1 cellular context compared by ENCODE assay signal in genomic region chr2:120904825-120905224, GRCh38.
TF ChIP-seq lines count a peak whose summit lies in the region.

No MANE protein-coding gene starts in this region.

TF ChIP-seq in WTC11, 78 proteins besides CTCF, POLR2A, EP300 and RAD21 (continued from another document):
- TF ChIP-seq AR (CRISPR knock-in tag; IDR thresholded peaks at IDR 0.05) (no peak), ETV6 (CRISPR knock-in tag; IDR thresholded peaks at IDR 0.05) (no peak), ZNF423 (CRISPR knock-in tag; IDR thresholded peaks at IDR 0.05) (no peak)
- TF ChIP-seq, protein P1, sequence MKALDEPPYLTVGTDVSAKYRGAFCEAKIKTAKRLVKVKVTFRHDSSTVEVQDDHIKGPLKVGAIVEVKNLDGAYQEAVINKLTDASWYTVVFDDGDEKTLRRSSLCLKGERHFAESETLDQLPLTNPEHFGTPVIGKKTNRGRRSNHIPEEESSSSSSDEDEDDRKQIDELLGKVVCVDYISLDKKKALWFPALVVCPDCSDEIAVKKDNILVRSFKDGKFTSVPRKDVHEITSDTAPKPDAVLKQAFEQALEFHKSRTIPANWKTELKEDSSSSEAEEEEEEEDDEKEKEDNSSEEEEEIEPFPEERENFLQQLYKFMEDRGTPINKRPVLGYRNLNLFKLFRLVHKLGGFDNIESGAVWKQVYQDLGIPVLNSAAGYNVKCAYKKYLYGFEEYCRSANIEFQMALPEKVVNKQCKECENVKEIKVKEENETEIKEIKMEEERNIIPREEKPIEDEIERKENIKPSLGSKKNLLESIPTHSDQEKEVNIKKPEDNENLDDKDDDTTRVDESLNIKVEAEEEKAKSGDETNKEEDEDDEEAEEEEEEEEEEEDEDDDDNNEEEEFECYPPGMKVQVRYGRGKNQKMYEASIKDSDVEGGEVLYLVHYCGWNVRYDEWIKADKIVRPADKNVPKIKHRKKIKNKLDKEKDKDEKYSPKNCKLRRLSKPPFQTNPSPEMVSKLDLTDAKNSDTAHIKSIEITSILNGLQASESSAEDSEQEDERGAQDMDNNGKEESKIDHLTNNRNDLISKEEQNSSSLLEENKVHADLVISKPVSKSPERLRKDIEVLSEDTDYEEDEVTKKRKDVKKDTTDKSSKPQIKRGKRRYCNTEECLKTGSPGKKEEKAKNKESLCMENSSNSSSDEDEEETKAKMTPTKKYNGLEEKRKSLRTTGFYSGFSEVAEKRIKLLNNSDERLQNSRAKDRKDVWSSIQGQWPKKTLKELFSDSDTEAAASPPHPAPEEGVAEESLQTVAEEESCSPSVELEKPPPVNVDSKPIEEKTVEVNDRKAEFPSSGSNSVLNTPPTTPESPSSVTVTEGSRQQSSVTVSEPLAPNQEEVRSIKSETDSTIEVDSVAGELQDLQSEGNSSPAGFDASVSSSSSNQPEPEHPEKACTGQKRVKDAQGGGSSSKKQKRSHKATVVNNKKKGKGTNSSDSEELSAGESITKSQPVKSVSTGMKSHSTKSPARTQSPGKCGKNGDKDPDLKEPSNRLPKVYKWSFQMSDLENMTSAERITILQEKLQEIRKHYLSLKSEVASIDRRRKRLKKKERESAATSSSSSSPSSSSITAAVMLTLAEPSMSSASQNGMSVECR (CRISPR knock-in tag; IDR thresholded peaks at IDR 0.05; ENCODE audit: borderline replicate concordance) = no peak
